In genomic region chr15:77107531-77108355, GRCh38 we compare ENCODE assay signal across 8 cellular contexts. TPM values are rescaled to one million over a fixed set of nuclear protein-coding genes. Genes with fewer than 3 reads are reported as not detected.
DNase-seq lines count a peak whose midpoint lies in the region; ATAC-seq and TF ChIP-seq lines count a peak whose summit lies in the region.

No MANE protein-coding gene starts in this region.

- peak overlapping the region; percentile 62 for H3K9ac ChIP-seq in adipocyte (ENCODE audit: low read length)

- H3K27ac ChIP-seq in CD8-positive, alpha-beta memory T cell (ENCODE audit: low read depth, low read length): no peak overlapping the region
- H3K27ac ChIP-seq in OCI-LY7 (ENCODE audit: low read depth, low read length, poor library complexity, severe bottlenecking): no peak overlapping the region

- CTCF ChIA-PET in CD8-positive, alpha-beta memory T cell (lab: Charles Lee): interaction anchor here (1.1 to 6.5 kb wide), 2 partner anchors 10 to 436 kb away, joined by 5 to 31 read pairs; no protein-coding TSS in a partner anchor
- CTCF ChIA-PET in OCI-LY7 (lab: Charles Lee; ENCODE audit: unreplicated experiment): interaction anchor here (0.5 to 1.6 kb wide), 3 partner anchors 11 to 549 kb away, joined by 3 to 10 read pairs (median 4); no protein-coding TSS in a partner anchor

- peak overlapping the region in 2 of 8 donors; percentile 14 to 15 for H3K27ac Mint-ChIP-seq in CD8-positive, alpha-beta memory T cell

- peaks cover 0 to 2% of the 10 kb centered on the region in 2 donors for H3K27me3 Mint-ChIP-seq in CD8-positive, alpha-beta memory T cell

- ATAC-seq in left ventricle myocardium superior (peak; percentile 68), sciatic nerve (peak; percentile 87), HG02973 (IDR thresholded peaks at IDR 0.05; ENCODE audit: unreplicated experiment) (no peak), HG03460 (IDR thresholded peaks at IDR 0.05; ENCODE audit: unreplicated experiment) (no peak)

- H3K36me3 Mint-ChIP-seq in CD8-positive, alpha-beta memory T cell: peaks cover 0 to 3% (median 2%) of the 10 kb centered on the region in 3 donors

- no peaks in the 10 kb centered on the region for H3K79me2 ChIP-seq in OCI-LY7 (ENCODE audit: insufficient read depth, low read depth, low read length)

- no peak overlapping the region for H2AFZ ChIP-seq in OCI-LY7 (ENCODE audit: low read length)

- no peak overlapping the region for H3K4me2 ChIP-seq in OCI-LY7 (ENCODE audit: low read length)

- no peaks in the 10 kb centered on the region for H3K4me1 ChIP-seq in CD8-positive, alpha-beta memory T cell (ENCODE audit: insufficient read depth, low read length)
- H3K4me1 ChIP-seq in OCI-LY7 (ENCODE audit: insufficient read depth, low read length, poor library complexity, severe bottlenecking) (no peaks in the 10 kb centered on the region), adipocyte (ENCODE audit: control insufficient read depth, insufficient read depth, low read length) (peaks cover 54% of the 10 kb centered on the region)

- intact Hi-C loops in OCI-LY7 (cut with micrococcal nuclease; ENCODE audit: unreplicated experiment) (loop anchor here (2.0 to 5.0 kb wide), 2 partner anchors 135 to 435 kb away; no protein-coding TSS in a partner anchor), left ventricle myocardium superior (cut with micrococcal nuclease) (no loop called here), sciatic nerve (cut with DNase I) (no loop called here)

- H3K9me3 Mint-ChIP-seq in CD8-positive, alpha-beta memory T cell: no peaks in the 10 kb centered on the region

- POLR2A ChIA-PET in CD8-positive, alpha-beta memory T cell (lab: Charles Lee): no interaction called here
- POLR2A ChIA-PET in OCI-LY7 (lab: Charles Lee): no interaction called here

- BruUV-seq in OCI-LY7 (replicated peaks; lab: Mats Ljungman, UMichigan): no TSS peak

- H3K4me3 Mint-ChIP-seq in CD8-positive, alpha-beta memory T cell: no peak overlapping the region

- peak; percentile 86 for TF ChIP-seq CTCF in OCI-LY7 (conservative IDR thresholded peaks at IDR 0.05; ENCODE audit: low read length)

- H3K27me3 ChIP-seq in CD8-positive, alpha-beta memory T cell (ENCODE audit: insufficient read depth, low read length, poor library complexity, severe bottlenecking): no peaks in the 10 kb centered on the region
- no peaks in the 10 kb centered on the region for H3K27me3 ChIP-seq in adipocyte (replicated peaks; ENCODE audit: control insufficient read depth, insufficient read depth, low read length)

- H3K4me1 Mint-ChIP-seq in CD8-positive, alpha-beta memory T cell: no peaks in the 10 kb centered on the region

- H4K20me1 ChIP-seq in OCI-LY7 (ENCODE audit: insufficient read depth, low read length): no peaks in the 10 kb centered on the region

- no peaks in the 10 kb centered on the region for H3K9me3 ChIP-seq in CD8-positive, alpha-beta memory T cell (ENCODE audit: low read length)
- H3K9me3 ChIP-seq in OCI-LY7 (ENCODE audit: low read length): no peaks in the 10 kb centered on the region
- H3K9me3 ChIP-seq in adipocyte (ENCODE audit: control insufficient read depth, low read length): no peaks in the 10 kb centered on the region

- peak in 3 of 5 donors; percentile 5 to 48 (median 10) for DNase-seq in CD8-positive, alpha-beta memory T cell
- peak; percentile 47 for DNase-seq in HPDE6-E6E7 (ENCODE audit: extremely low spot score)
- peak; percentile 57 for DNase-seq in OCI-LY7 (ENCODE audit: low spot score)
- peak; percentile 72 for DNase-seq in adipocyte (ENCODE audit: low read depth)
- peak; percentile 69 for DNase-seq in left ventricle myocardium superior
- DNase-seq in sciatic nerve (ENCODE audit: low spot score): peak; percentile 74

- H3K9me2 ChIP-seq in OCI-LY7 (ENCODE audit: insufficient read depth, low read length): no peaks in the 10 kb centered on the region

- H3K4me3 ChIP-seq in CD8-positive, alpha-beta memory T cell (ENCODE audit: low read length): no peak overlapping the region
- no peak overlapping the region for H3K4me3 ChIP-seq in OCI-LY7 (ENCODE audit: low read depth, low read length, poor library complexity, severe bottlenecking)
- peak overlapping the region; percentile 19 for H3K4me3 ChIP-seq in adipocyte (ENCODE audit: low read length)

- H3K36me3 ChIP-seq in CD8-positive, alpha-beta memory T cell (ENCODE audit: insufficient read depth, low read length): no peaks in the 10 kb centered on the region
- no peaks in the 10 kb centered on the region for H3K36me3 ChIP-seq in OCI-LY7 (ENCODE audit: insufficient read depth, low read length)
- H3K36me3 ChIP-seq in adipocyte (ENCODE audit: control insufficient read depth, insufficient read depth, low read length, severe bottlenecking): peaks cover 6% of the 10 kb centered on the region

RNA-seq across cellular contexts. Expression of gene TSPAN3, which starts 36.8 kb away (rescaled TPM):
- total RNA-seq in CD8-positive, alpha-beta memory T cell: 10 to 100 TPM; 59.3 to 60.5 TPM
- polyA plus RNA-seq in CD8-positive, alpha-beta memory T cell: 45.2 TPM
- 32.3 and 35.2 TPM in 2 replicates for total RNA-seq in OCI-LY7 (2014; rRNA removed; shearing (Covaris generic))
- total RNA-seq in OCI-LY7 (2022): 42.5 and 47.2 TPM in 2 replicates
- 97.1 TPM for total RNA-seq in left ventricle myocardium superior
- 150 TPM for total RNA-seq in sciatic nerve

Comparison
In these comparisons a context has a peak if more than half of its experiments do, and no peak if none do; other contexts are left out.
1. DNase-seq: peak in every context shown above with its lines; median percentile 74 in sciatic nerve; 72 in adipocyte; 69 in left ventricle myocardium superior; 57 in OCI-LY7; 47 in HPDE6-E6E7; 10 in CD8-positive, alpha-beta memory T cell.
2. ATAC-seq: peak in left ventricle myocardium superior (single experiment) and sciatic nerve (single experiment); none in HG02973 (single experiment) and HG03460 (single experiment).